In the genomic region with DNA sequence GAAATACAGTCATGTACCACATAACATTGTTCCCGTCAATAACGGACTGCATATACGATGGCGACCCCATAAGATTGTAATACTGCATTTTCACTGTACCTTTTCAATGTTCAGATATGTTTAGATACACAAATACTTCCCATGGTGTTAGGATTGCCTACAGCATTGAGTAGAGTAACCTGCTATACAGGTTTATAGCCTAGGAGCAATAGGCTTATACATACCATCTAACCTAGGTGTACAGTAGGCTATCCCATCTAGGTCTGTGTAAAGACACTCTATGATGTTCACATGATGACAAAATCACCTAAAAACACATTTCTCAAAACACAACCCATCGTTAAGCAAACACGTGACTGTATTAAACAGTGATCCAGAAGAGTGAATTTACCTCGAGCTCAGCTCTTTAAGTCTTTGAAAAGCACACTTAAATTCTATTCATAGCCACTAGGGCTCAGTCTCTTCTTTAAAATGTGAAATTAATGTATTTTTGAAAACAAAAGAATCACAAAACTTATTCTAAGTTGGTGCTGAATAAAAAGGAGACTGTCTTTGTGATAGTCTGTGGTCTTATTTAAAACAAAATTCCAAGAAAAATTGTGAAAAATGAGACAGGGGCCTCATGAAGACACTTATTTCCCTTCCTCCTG, we compare ENCODE assay signal across 18 cellular contexts.
"Had no signal": no experiment of that assay in that cellular context is flagged by ENCODE, and none has a peak within 500 bp of the region (broad histone marks: within the 10 kb centered on the region; RNA-seq: fewer than 3 reads in every experiment).

No MANE protein-coding gene starts in this region.

- H3K4me1 Mint-ChIP-seq: activated CD4-positive, alpha-beta T cell treated with anti-CD3 and anti-CD28 coated beads for 36 hours; activated naive CD4-positive, alpha-beta T cell treated with anti-CD3 and anti-CD28 coated beads, Interleukin-2, amount 50 U/mL, for 24 hours had no signal

- H3K27me3 ChIP-seq: adrenal gland, colonic mucosa, neutrophil, suprapubic skin, upper lobe of left lung had no signal

- ATAC-seq: activated CD4-positive, alpha-beta T cell treated with anti-CD3 and anti-CD28 coated beads for 36 hours; naive thymus-derived CD8-positive, alpha-beta T cell; right cardiac atrium had no signal

- DNase-seq: activated CD4-positive, alpha-beta memory T cell treated with anti-CD3 and anti-CD28 coated beads for 36 hours; activated CD4-positive, alpha-beta T cell treated with anti-CD3 and anti-CD28 coated beads for 36 hours; activated T-cell treated with anti-CD3 and anti-CD28 coated beads, Interleukin-2, amount 50 U/mL, for 24 hours; adrenal gland; colonic mucosa; head of caudate nucleus; kidney glomerular epithelial cell; mesenchymal stem cell; naive thymus-derived CD8-positive, alpha-beta T cell; posterior cingulate gyrus; right cardiac atrium; small intestine; stimulated activated CD4-positive, alpha-beta T cell treated with anti-CD3 and anti-CD28 coated beads, Interleukin-4, amount 100 ng/mL, for 24 hours; stimulated activated naive CD4-positive, alpha-beta T cell treated with Interleukin-2 at 50 U/mL for 16 hours; upper lobe of left lung had no signal

- H3K36me3 ChIP-seq: adrenal gland, colonic mucosa, neutrophil, suprapubic skin, upper lobe of left lung had no signal

- FAIRE-seq: small intestine had no signal

- H3K4me1 ChIP-seq: adrenal gland, colonic mucosa, suprapubic skin had no signal

- H3K36me3 Mint-ChIP-seq: activated CD4-positive, alpha-beta memory T cell treated with anti-CD3 and anti-CD28 coated beads for 36 hours; activated naive CD4-positive, alpha-beta T cell treated with anti-CD3 and anti-CD28 coated beads, Interleukin-2, amount 50 U/mL, for 24 hours had no signal

- H3K4me3 Mint-ChIP-seq: activated CD4-positive, alpha-beta memory T cell treated with anti-CD3 and anti-CD28 coated beads for 36 hours; activated CD4-positive, alpha-beta T cell treated with anti-CD3 and anti-CD28 coated beads for 36 hours; activated naive CD4-positive, alpha-beta T cell treated with anti-CD3 and anti-CD28 coated beads, Interleukin-2, amount 50 U/mL, for 24 hours; activated T-cell treated with anti-CD3 and anti-CD28 coated beads, Interleukin-2, amount 50 U/mL, for 24 hours; naive thymus-derived CD8-positive, alpha-beta T cell had no signal

- H3K27me3 Mint-ChIP-seq: activated CD4-positive, alpha-beta memory T cell treated with anti-CD3 and anti-CD28 coated beads for 36 hours; activated CD4-positive, alpha-beta T cell treated with anti-CD3 and anti-CD28 coated beads for 36 hours; activated naive CD4-positive, alpha-beta T cell treated with anti-CD3 and anti-CD28 coated beads, Interleukin-2, amount 50 U/mL, for 24 hours; activated T-cell treated with anti-CD3 and anti-CD28 coated beads, Interleukin-2, amount 50 U/mL, for 24 hours had no signal

- H3K4me3 ChIP-seq: adrenal gland, colonic mucosa, suprapubic skin, upper lobe of left lung had no signal

- H3K27ac ChIP-seq: adrenal gland, colonic mucosa, neutrophil, suprapubic skin, upper lobe of left lung had no signal

- H3K9me3 Mint-ChIP-seq: activated CD4-positive, alpha-beta memory T cell treated with anti-CD3 and anti-CD28 coated beads for 36 hours had no signal

- H3K27ac Mint-ChIP-seq: activated CD4-positive, alpha-beta memory T cell treated with anti-CD3 and anti-CD28 coated beads for 36 hours; activated CD4-positive, alpha-beta T cell treated with anti-CD3 and anti-CD28 coated beads for 36 hours; activated naive CD4-positive, alpha-beta T cell treated with anti-CD3 and anti-CD28 coated beads, Interleukin-2, amount 50 U/mL, for 24 hours; activated T-cell treated with anti-CD3 and anti-CD28 coated beads, Interleukin-2, amount 50 U/mL, for 24 hours; naive thymus-derived CD8-positive, alpha-beta T cell had no signal

- H3K9me3 ChIP-seq: adrenal gland, colonic mucosa, neutrophil, suprapubic skin, upper lobe of left lung had no signal
